ENCODE assay signal across 1 cellular context in genomic region chr2:148642891-148643416, GRCh38.
TF ChIP-seq lines count a peak whose summit lies in the region.

No MANE protein-coding gene starts in this region.

TF ChIP-seq in K562, 482 proteins besides CTCF, POLR2A, EP300 and RAD21 (continued from another document and continues in another):
- TF ChIP-seq, protein P1, sequence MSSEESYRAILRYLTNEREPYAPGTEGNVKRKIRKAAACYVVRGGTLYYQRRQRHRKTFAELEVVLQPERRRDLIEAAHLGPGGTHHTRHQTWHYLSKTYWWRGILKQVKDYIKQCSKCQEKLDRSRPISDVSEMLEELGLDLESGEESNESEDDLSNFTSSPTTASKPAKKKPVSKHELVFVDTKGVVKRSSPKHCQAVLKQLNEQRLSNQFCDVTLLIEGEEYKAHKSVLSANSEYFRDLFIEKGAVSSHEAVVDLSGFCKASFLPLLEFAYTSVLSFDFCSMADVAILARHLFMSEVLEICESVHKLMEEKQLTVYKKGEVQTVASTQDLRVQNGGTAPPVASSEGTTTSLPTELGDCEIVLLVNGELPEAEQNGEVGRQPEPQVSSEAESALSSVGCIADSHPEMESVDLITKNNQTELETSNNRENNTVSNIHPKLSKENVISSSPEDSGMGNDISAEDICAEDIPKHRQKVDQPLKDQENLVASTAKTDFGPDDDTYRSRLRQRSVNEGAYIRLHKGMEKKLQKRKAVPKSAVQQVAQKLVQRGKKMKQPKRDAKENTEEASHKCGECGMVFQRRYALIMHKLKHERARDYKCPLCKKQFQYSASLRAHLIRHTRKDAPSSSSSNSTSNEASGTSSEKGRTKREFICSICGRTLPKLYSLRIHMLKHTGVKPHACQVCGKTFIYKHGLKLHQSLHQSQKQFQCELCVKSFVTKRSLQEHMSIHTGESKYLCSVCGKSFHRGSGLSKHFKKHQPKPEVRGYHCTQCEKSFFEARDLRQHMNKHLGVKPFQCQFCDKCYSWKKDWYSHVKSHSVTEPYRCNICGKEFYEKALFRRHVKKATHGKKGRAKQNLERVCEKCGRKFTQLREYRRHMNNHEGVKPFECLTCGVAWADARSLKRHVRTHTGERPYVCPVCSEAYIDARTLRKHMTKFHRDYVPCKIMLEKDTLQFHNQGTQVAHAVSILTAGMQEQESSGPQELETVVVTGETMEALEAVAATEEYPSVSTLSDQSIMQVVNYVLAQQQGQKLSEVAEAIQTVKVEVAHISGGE (CRISPR knock-in tag; IDR thresholded peaks at IDR 0.05) = no peak
- TF ChIP-seq, protein P2, sequence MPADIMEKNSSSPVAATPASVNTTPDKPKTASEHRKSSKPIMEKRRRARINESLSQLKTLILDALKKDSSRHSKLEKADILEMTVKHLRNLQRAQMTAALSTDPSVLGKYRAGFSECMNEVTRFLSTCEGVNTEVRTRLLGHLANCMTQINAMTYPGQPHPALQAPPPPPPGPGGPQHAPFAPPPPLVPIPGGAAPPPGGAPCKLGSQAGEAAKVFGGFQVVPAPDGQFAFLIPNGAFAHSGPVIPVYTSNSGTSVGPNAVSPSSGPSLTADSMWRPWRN (IDR thresholded peaks at IDR 0.05; ENCODE audit: low read depth) = no peak
- TF ChIP-seq ZNF518B (CRISPR knock-in tag; IDR thresholded peaks at IDR 0.05) (no peak), TGIF2 (CRISPR knock-in tag; IDR thresholded peaks at IDR 0.05) (no peak), ADNP (tag; IDR thresholded peaks at IDR 0.05) (no peak), SIN3A (IDR thresholded peaks at IDR 0.05; ENCODE audit: borderline replicate concordance in 2 of 2, control insufficient read depth in 1 of 2, low read depth in 2 of 2, low read length in 2 of 2) (no peak), DEAF1 (CRISPR knock-in tag; IDR thresholded peaks at IDR 0.05) (no peak), ZNF239 (CRISPR knock-in tag; IDR thresholded peaks at IDR 0.05) (no peak), HINFP (tag; conservative IDR thresholded peaks at IDR 0.05; ENCODE audit: low read depth) (no peak), ZNF586 (CRISPR knock-in tag; conservative IDR thresholded peaks at IDR 0.05) (no peak), ZNF449 (CRISPR knock-in tag; IDR thresholded peaks at IDR 0.05) (no peak), CREM (IDR thresholded peaks at IDR 0.05; ENCODE audit: low read depth) (peak; percentile 38; the same call in 1 of the 2 replicates), SMAD4 (CRISPR knock-in tag; conservative IDR thresholded peaks at IDR 0.05) (no peak), ZNF184 (CRISPR knock-in tag; IDR thresholded peaks at IDR 0.05) (no peak), GTF2B (IDR thresholded peaks at IDR 0.05; ENCODE audit: extremely low read depth, insufficient read length) (no peak), SPI1 (IDR thresholded peaks at IDR 0.05; ENCODE audit: borderline replicate concordance, low read depth, low read length) (peak; percentile 98), EP400 (IDR thresholded peaks at IDR 0.05) (0 out of 2 replicates have a peak, but pooled peaks have one; percentile 24), ZKSCAN8 (CRISPR knock-in tag; IDR thresholded peaks at IDR 0.05) (no peak), REST (CRISPR knock-in tag; IDR thresholded peaks at IDR 0.05; ENCODE audit: low read depth) (no peak)
- TF ChIP-seq, protein P3, sequence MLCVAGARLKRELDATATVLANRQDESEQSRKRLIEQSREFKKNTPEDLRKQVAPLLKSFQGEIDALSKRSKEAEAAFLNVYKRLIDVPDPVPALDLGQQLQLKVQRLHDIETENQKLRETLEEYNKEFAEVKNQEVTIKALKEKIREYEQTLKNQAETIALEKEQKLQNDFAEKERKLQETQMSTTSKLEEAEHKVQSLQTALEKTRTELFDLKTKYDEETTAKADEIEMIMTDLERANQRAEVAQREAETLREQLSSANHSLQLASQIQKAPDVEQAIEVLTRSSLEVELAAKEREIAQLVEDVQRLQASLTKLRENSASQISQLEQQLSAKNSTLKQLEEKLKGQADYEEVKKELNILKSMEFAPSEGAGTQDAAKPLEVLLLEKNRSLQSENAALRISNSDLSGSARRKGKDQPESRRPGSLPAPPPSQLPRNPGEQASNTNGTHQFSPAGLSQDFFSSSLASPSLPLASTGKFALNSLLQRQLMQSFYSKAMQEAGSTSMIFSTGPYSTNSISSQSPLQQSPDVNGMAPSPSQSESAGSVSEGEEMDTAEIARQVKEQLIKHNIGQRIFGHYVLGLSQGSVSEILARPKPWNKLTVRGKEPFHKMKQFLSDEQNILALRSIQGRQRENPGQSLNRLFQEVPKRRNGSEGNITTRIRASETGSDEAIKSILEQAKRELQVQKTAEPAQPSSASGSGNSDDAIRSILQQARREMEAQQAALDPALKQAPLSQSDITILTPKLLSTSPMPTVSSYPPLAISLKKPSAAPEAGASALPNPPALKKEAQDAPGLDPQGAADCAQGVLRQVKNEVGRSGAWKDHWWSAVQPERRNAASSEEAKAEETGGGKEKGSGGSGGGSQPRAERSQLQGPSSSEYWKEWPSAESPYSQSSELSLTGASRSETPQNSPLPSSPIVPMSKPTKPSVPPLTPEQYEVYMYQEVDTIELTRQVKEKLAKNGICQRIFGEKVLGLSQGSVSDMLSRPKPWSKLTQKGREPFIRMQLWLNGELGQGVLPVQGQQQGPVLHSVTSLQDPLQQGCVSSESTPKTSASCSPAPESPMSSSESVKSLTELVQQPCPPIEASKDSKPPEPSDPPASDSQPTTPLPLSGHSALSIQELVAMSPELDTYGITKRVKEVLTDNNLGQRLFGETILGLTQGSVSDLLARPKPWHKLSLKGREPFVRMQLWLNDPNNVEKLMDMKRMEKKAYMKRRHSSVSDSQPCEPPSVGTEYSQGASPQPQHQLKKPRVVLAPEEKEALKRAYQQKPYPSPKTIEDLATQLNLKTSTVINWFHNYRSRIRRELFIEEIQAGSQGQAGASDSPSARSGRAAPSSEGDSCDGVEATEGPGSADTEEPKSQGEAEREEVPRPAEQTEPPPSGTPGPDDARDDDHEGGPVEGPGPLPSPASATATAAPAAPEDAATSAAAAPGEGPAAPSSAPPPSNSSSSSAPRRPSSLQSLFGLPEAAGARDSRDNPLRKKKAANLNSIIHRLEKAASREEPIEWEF (CRISPR knock-in tag; IDR thresholded peaks at IDR 0.05) = no peak
- TF ChIP-seq, protein P4, sequence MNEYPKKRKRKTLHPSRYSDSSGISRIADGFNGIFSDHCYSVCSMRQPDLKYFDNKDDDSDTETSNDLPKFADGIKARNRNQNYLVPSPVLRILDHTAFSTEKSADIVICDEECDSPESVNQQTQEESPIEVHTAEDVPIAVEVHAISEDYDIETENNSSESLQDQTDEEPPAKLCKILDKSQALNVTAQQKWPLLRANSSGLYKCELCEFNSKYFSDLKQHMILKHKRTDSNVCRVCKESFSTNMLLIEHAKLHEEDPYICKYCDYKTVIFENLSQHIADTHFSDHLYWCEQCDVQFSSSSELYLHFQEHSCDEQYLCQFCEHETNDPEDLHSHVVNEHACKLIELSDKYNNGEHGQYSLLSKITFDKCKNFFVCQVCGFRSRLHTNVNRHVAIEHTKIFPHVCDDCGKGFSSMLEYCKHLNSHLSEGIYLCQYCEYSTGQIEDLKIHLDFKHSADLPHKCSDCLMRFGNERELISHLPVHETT (CRISPR knock-in tag; conservative IDR thresholded peaks at IDR 0.05 in 1 of 2, IDR thresholded peaks at IDR 0.05 in 1 of 2) = 0 out of 4 replicates have a peak, but pooled peaks of 1 of the 2 experiments have one; percentile 23
- TF ChIP-seq, protein P5, sequence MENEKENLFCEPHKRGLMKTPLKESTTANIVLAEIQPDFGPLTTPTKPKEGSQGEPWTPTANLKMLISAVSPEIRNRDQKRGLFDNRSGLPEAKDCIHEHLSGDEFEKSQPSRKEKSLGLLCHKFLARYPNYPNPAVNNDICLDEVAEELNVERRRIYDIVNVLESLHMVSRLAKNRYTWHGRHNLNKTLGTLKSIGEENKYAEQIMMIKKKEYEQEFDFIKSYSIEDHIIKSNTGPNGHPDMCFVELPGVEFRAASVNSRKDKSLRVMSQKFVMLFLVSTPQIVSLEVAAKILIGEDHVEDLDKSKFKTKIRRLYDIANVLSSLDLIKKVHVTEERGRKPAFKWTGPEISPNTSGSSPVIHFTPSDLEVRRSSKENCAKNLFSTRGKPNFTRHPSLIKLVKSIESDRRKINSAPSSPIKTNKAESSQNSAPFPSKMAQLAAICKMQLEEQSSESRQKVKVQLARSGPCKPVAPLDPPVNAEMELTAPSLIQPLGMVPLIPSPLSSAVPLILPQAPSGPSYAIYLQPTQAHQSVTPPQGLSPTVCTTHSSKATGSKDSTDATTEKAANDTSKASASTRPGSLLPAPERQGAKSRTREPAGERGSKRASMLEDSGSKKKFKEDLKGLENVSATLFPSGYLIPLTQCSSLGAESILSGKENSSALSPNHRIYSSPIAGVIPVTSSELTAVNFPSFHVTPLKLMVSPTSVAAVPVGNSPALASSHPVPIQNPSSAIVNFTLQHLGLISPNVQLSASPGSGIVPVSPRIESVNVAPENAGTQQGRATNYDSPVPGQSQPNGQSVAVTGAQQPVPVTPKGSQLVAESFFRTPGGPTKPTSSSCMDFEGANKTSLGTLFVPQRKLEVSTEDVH (IDR thresholded peaks at IDR 0.05; ENCODE audit: low read depth, partially characterized antibody) = no peak
